14 cellular contexts compared by ENCODE assay signal in the genomic region with DNA sequence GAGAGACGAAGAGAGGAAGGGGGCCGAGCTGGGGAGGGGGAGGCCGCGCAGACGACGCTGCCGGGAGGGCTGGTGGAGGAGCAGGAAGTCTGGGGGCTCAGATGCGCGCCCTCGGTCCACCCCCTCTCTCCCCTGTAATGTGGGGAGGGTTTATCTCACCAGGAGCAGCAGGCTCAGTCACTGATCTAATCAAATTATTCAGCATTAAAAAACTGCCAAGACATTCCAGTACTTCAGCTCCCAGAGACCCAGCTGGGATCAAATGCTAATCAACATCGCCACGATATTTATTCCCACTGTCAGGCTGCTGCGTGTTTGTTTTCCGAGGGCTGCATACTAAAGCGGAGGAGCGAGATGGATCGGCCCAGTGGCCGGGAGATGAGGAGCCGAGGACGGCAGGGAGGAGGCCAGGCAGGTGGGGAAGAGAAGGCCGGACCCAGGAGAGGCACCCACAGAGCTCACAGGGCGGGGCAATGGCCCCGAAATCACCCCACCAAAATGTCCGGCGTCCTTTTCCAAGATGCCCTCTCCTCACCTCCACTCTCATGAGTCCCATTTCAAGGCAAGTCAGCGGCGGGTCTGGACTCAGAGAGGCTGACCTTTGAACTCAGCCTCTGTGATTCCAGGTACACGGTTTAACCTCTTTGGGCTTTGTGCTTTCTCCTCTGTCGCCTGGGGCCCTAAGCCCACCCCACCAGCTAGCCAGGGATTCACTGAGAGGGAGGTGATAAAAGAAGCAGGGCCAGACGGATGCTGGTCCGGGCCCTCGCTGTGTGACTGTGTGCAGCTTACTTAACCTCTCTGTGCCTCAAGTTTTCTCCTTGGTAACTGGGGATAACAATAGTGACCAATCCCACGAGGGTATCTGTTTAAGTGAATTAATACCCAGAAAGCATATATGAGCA.
DNase-seq lines count a peak whose midpoint lies in the region; ATAC-seq and TF ChIP-seq lines count a peak whose summit lies in the region.
"Had no signal": no experiment of that assay in that cellular context is flagged by ENCODE, and none has a peak within 500 bp of the region (broad histone marks: within the 10 kb centered on the region; RNA-seq: fewer than 3 reads in every experiment).

No MANE protein-coding gene starts in this region.

- WGBS in HUES64, result 34% methylated on average over 29 of the region's 33 CpGs

- CTCF ChIA-PET in AG04449 (lab: Yijun Ruan, JAX), result no interaction called here

- H3K36me3 Mint-ChIP-seq in mesothelial cell of epicardium, result no peaks in the 10 kb centered on the region
- H3K36me3 Mint-ChIP-seq: activated naive CD4-positive, alpha-beta T cell treated with anti-CD3 and anti-CD28 coated beads, Interleukin-2, amount 50 U/mL, for 72 hours had no signal

- no peak for DNase-seq in AG04449 (ENCODE audit: low read depth, low spot score)
- DNase-seq in dorsolateral prefrontal cortex, result no peak
- peak in 1 of 2 experiments; percentile 43 for DNase-seq in mesothelial cell of epicardium (ENCODE audit: low spot score in 2 of 2, unreplicated experiment in 2 of 2)
- no peak for DNase-seq in SKM-1 treated with dmso at 0.1 percent for 144 hours (lab: John Stamatoyannopoulos, UW; ENCODE audit: unreplicated experiment)
- no peak for DNase-seq in stimulated activated naive CD4-positive, alpha-beta T cell treated with Interleukin-2 at 50 U/mL for 16 hours (lab: John Stamatoyannopoulos, UW)
- DNase-seq: activated CD4-positive, alpha-beta T cell treated with anti-CD3 and anti-CD28 coated beads, Interleukin-2, amount 10 ng/mL, durations not matched to agents 7 days and 5 days; Caco-2; islet precursor cell; SHP77 treated with DMSO at 0.1 percent for 48 hours had no signal

- intact Hi-C loops in dorsolateral prefrontal cortex (cut with DNase I), result loop anchor here in 1 of 2 donors (10.0 kb wide), 1 partner anchor 75 kb away; no protein-coding TSS in a partner anchor

- peaks cover 17% of the 10 kb centered on the region for H3K4me1 ChIP-seq in HUES64 (ENCODE audit: insufficient read depth, low read length)
- H3K4me1 ChIP-seq: Caco-2 had no signal

- H3K27me3 ChIP-seq in HUES64 (ENCODE audit: insufficient read depth, low read length) (0 out of 2 replicates have a peak, but pooled peaks cover 2% of the 10 kb centered on the region), dorsolateral prefrontal cortex (peaks cover 0 to 27% (median 3%) of the 10 kb centered on the region in 45 donors)

- no peaks in the 10 kb centered on the region for H3K36me3 ChIP-seq in HUES64 (ENCODE audit: insufficient read depth, low read length)

- H3K4me1 Mint-ChIP-seq in mesothelial cell of epicardium, result peaks cover 46% of the 10 kb centered on the region
- H3K4me1 Mint-ChIP-seq: activated CD4-positive, alpha-beta T cell treated with anti-CD3 and anti-CD28 coated beads, Interleukin-2, amount 10 ng/mL, durations not matched to agents 7 days and 5 days had no signal

- TF ChIP-seq CTCF in AG04449 (IDR thresholded peaks at IDR 0.05; ENCODE audit: insufficient read depth, low read length, missing control alignments) (no peak), dorsolateral prefrontal cortex (IDR thresholded peaks at IDR 0.05 in 54 of 56, conservative IDR thresholded peaks at IDR 0.05 in 2 of 56; ENCODE audit: low read depth in 1 of 56, partially characterized antibody in 56 of 56) (no peak), mesothelial cell of epicardium (IDR thresholded peaks at IDR 0.05; ENCODE audit: unreplicated experiment) (no peak)

- peak overlapping the region; percentile 25; the same call in 1 of the 2 replicates for H3K4me3 ChIP-seq in AG04449 (ENCODE audit: low read depth, low read length)
- H3K4me3 ChIP-seq in HUES64 (ENCODE audit: low read length), result peak overlapping the region; percentile 46
- peak overlapping the region in 42 of 59 donors; percentile 1 to 56 (median 31) for H3K4me3 ChIP-seq in dorsolateral prefrontal cortex
- H3K4me3 ChIP-seq: GM12878 had no signal

- peak overlapping the region; percentile 88 for H3K27ac Mint-ChIP-seq in mesothelial cell of epicardium

- H3K9ac ChIP-seq in HUES64 (ENCODE audit: low read depth, low read length), result no peak overlapping the region

- no peak for ATAC-seq in GM21786 (IDR thresholded peaks at IDR 0.05; ENCODE audit: unreplicated experiment)
- no peak for ATAC-seq in HG03095 (IDR thresholded peaks at IDR 0.05; ENCODE audit: unreplicated experiment)
- ATAC-seq: activated naive CD4-positive, alpha-beta T cell treated with anti-CD3 and anti-CD28 coated beads, Interleukin-2, amount 50 U/mL, for 72 hours; GM12878 had no signal

- POLR2A ChIA-PET in AG04449 (lab: Yijun Ruan, JAX), result interaction anchor here (0.6 kb wide), 1 partner anchor 24 kb away, joined by 3 read pairs; no protein-coding TSS in a partner anchor

- H3K9me3 Mint-ChIP-seq in mesothelial cell of epicardium, result no peaks in the 10 kb centered on the region
- H3K9me3 Mint-ChIP-seq: activated CD4-positive, alpha-beta T cell treated with anti-CD3 and anti-CD28 coated beads, Interleukin-2, amount 10 ng/mL, durations not matched to agents 7 days and 5 days had no signal

- no peaks in the 10 kb centered on the region for H3K9me3 ChIP-seq in HUES64 (ENCODE audit: insufficient read depth, low read depth, low read length)
- H3K9me3 ChIP-seq: Caco-2 had no signal

- H3K27ac ChIP-seq in HUES64 (ENCODE audit: low read depth, low read length), result no peak overlapping the region
- H3K27ac ChIP-seq in dorsolateral prefrontal cortex, result peak overlapping the region in 6 of 59 donors; percentile 14 to 57 (median 36)

- peaks cover 14% of the 10 kb centered on the region for H3K27me3 Mint-ChIP-seq in mesothelial cell of epicardium (ENCODE audit: low read depth)

- peak overlapping the region; percentile 51 for H3K4me3 Mint-ChIP-seq in mesothelial cell of epicardium
- H3K4me3 Mint-ChIP-seq: activated CD4-positive, alpha-beta T cell treated with anti-CD3 and anti-CD28 coated beads, Interleukin-2, amount 10 ng/mL, durations not matched to agents 7 days and 5 days had no signal
